8 cellular contexts compared by ENCODE assay signal in the genomic region with DNA sequence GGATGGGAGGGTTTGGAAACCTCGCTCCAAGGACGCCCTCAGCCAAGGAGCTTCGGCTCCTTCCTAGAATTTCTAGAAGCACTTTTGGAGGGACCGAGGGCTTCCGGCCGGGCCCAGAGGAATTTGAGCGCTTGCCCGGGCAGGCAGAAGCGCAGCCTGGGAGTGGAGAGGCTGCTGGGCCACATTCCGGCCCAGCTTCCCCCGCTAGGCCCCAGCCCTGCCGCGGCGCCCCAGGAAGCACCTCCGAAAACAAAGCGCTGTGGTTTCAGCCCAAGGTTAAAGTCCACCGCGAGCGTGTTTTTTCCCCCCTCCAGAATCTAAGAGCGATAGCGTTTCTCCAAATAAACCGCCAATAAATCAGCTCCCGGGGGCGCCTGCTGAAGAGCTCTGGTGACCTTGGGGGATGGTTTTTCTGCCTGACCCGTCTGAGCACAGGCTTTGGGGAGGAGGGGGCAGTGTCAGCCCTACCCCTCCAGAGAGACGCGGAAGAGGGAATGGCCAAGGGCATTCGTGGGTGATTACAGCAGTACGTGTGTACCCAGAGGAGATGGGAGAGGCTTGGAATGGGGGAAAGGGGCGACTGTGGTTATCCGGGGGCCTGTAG. TPM values are rescaled to one million over a fixed set of nuclear protein-coding genes. Genes with fewer than 3 reads are reported as not detected.
A peak's percentile ranks its signal among the peaks of the same experiment; 100 is the strongest.
DNase-seq lines count a peak whose midpoint lies in the region; ATAC-seq and TF ChIP-seq lines count a peak whose summit lies in the region.

No MANE protein-coding gene starts in this region.

- H3K4me1 ChIP-seq in heart right ventricle, result peaks cover 20 to 40% (median 34%) of the 10 kb centered on the region in 9 donors

- H3K9me3 ChIP-seq in heart right ventricle, result peaks cover 0 to 6% (median 0%) of the 10 kb centered on the region in 11 donors

- H3K27ac Mint-ChIP-seq in progenitor cell of endocrine pancreas, result peak overlapping the region; percentile 99

- H3K27ac ChIP-seq in VCaP (peak overlapping the region; percentile 100), heart right ventricle (peak overlapping the region; percentile 98 to 100 (median 99))

- H3K4me1 Mint-ChIP-seq in progenitor cell of endocrine pancreas (ENCODE audit: low read depth), result peaks cover 17% of the 10 kb centered on the region

- peaks cover 3% of the 10 kb centered on the region for H3K9me3 Mint-ChIP-seq in progenitor cell of endocrine pancreas (ENCODE audit: low read depth)

- H3K27me3 ChIP-seq in heart right ventricle, result peaks cover 0 to 15% (median 0%) of the 10 kb centered on the region in 7 donors

- peak; percentile 38 for ATAC-seq in GM19324 (IDR thresholded peaks at IDR 0.05; ENCODE audit: low FRiP score, unreplicated experiment)
- ATAC-seq in heart right ventricle, result peak in 3 of 8 donors; percentile 1 to 19 (median 11)
- no peak for ATAC-seq in GM18870 (IDR thresholded peaks at IDR 0.05; ENCODE audit: unreplicated experiment)
- ATAC-seq in GM21529 (IDR thresholded peaks at IDR 0.05; ENCODE audit: unreplicated experiment), result no peak
- no peak for ATAC-seq in HG03025 (IDR thresholded peaks at IDR 0.05; ENCODE audit: low FRiP score, unreplicated experiment)

- H3K4me3 Mint-ChIP-seq in progenitor cell of endocrine pancreas (ENCODE audit: low read depth), result peak overlapping the region; percentile 90

- H3K36me3 Mint-ChIP-seq in progenitor cell of endocrine pancreas (ENCODE audit: insufficient read depth), result peaks cover 16% of the 10 kb centered on the region

- TF ChIP-seq CTCF in VCaP (conservative IDR thresholded peaks at IDR 0.05), result no peak
- TF ChIP-seq CTCF in heart right ventricle (IDR thresholded peaks at IDR 0.05), result no peak
- no peak for TF ChIP-seq CTCF in progenitor cell of endocrine pancreas (IDR thresholded peaks at IDR 0.05; ENCODE audit: unreplicated experiment)

- H3K4me3 ChIP-seq in heart right ventricle, result peak overlapping the region; percentile 4 to 94 (median 84)

- peaks cover 0 to 7% (median 0%) of the 10 kb centered on the region in 9 donors for H3K36me3 ChIP-seq in heart right ventricle

- DNase-seq in 8988T, result peak; percentile 5
- peak; percentile 54 to 55 for DNase-seq in heart right ventricle
- peak; percentile 65 for DNase-seq in progenitor cell of endocrine pancreas (ENCODE audit: low spot score, unreplicated experiment)

- no peaks in the 10 kb centered on the region for H3K27me3 Mint-ChIP-seq in progenitor cell of endocrine pancreas

- WGBS in heart right ventricle, 2 donors, result 12 to 16% methylated on average over 31 of the region's 31 CpGs

- intact Hi-C loops in heart right ventricle (cut with DNase I), result no loop called here

RNA-seq across cellular contexts. Expression of a gene that starts 5.7 kb away (rescaled TPM):
- total RNA-seq in heart right ventricle (10 to 100 TPM; 26.4 to 42.3 (median 31.6) TPM), progenitor cell of endocrine pancreas (190 and 197 TPM in 2 replicates)
- 10 to 100 TPM; 10.1 to 28.8 TPM for polyA plus RNA-seq in heart right ventricle

Comparison
In these comparisons a context has a peak if more than half of its experiments do, and no peak if none do; other contexts are left out.
1. DNase-seq: peak in every context shown above with its lines; median percentile 65 in progenitor cell of endocrine pancreas; 54 in heart right ventricle; 5 in 8988T.